8 cellular contexts compared by ENCODE assay signal in the genomic region with DNA sequence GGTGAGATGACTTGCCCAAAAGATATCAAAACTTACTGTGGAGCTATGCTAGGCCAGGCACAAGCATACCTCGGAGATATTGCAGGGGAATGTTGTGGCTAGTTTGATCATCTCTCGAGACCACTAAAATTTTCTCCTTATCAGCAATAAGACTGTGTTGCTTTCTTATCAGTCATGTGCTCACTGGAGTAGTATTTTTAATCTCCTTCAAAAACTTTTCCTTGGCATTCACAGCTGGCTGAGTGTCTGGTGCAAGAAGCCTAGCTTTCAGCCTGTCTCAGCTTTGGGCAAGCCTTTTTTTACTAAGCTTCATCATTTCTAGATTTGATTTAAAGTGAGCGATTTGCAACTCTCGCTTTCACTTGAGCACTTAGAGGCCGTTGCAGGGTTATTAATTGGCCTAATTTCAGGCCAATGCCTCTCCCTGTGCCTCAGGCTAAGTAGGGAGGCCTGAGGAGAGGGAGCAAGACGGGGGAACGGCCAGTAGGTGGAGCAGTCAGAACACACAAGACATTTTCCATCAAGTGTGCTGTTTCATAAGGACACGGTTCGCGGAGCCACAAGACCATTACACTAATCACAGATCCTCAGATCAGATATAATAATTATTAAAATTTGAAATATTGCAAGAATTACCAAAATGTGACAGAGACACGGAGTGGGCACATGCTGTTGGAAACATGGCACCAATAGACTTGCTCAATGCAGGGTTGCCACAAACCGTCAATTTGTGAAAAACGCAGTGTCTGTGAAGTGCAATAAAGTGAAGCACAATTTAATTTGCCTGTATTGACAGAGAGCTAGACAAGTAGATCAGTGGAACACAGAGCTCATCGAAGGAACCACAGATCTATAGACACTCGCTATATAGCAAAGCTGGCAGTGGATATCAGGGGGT.
DNase-seq lines count a peak whose midpoint lies in the region; ATAC-seq, FAIRE-seq and TF ChIP-seq lines count a peak whose summit lies in the region.

No MANE protein-coding gene starts in this region.

- H3K27me3 ChIP-seq in WERI-Rb-1 (ENCODE audit: insufficient read depth, low read depth, severe bottlenecking), result no peaks in the 10 kb centered on the region

- peak; percentile 92 for FAIRE-seq in kidney (lab: Jason Lieb, UNC)

- H3K9ac ChIP-seq in kidney (ENCODE audit: low read length in 2 of 2), result no peak overlapping the region

- H3K27ac ChIP-seq in WERI-Rb-1, result no peak overlapping the region
- H3K27ac ChIP-seq in kidney (ENCODE audit: low read depth in 2 of 2, low read length in 2 of 2), result no peak overlapping the region

- peak; percentile 76 for TF ChIP-seq CTCF in GM12875 (IDR thresholded peaks at IDR 0.05; ENCODE audit: borderline replicate concordance, insufficient read depth, low read depth, low read length)
- peak; percentile 82 for TF ChIP-seq CTCF in WERI-Rb-1 (IDR thresholded peaks at IDR 0.05; ENCODE audit: low read depth, low read length)
- peak; percentile 86 for TF ChIP-seq CTCF in cardiac fibroblast (IDR thresholded peaks at IDR 0.05; ENCODE audit: low read depth, low read length)
- peak; percentile 85 for TF ChIP-seq CTCF in kidney (IDR thresholded peaks at IDR 0.05; ENCODE audit: borderline replicate concordance, extremely low read depth, insufficient read depth)

- H3K36me3 ChIP-seq in WERI-Rb-1 (no peaks in the 10 kb centered on the region), kidney (ENCODE audit: control insufficient read depth in 1 of 2, insufficient read depth in 2 of 2, low read length in 2 of 2) (no peaks in the 10 kb centered on the region)

- H3K4me1 ChIP-seq in kidney (ENCODE audit: control insufficient read depth in 1 of 2, insufficient read depth in 1 of 2, low read depth in 1 of 2, low read length in 2 of 2), result no peaks in the 10 kb centered on the region

- ATAC-seq in HG02938 (IDR thresholded peaks at IDR 0.05; ENCODE audit: unreplicated experiment) (peak; percentile 61), GM21576 (IDR thresholded peaks at IDR 0.05; ENCODE audit: unreplicated experiment) (no peak)

- intact Hi-C loops in kidney (cut with DNase I), result no loop called here

- H3K4me3 ChIP-seq in GM12875 (ENCODE audit: low read depth, low read length) (no peak overlapping the region), WERI-Rb-1 (ENCODE audit: low read depth, low read length) (no peak overlapping the region), cardiac fibroblast (replicated peaks in 1 of 2; ENCODE audit: low read depth in 2 of 2, low read length in 2 of 2) (no peak overlapping the region), kidney (ENCODE audit: low read length in 2 of 2) (no peak overlapping the region)

- no peaks in the 10 kb centered on the region for H3K9me3 ChIP-seq in WERI-Rb-1 (ENCODE audit: severe bottlenecking)
- H3K9me3 ChIP-seq in kidney (ENCODE audit: control insufficient read depth in 1 of 2, low read length in 2 of 2), result no peaks in the 10 kb centered on the region

- peak; percentile 57 for DNase-seq in NCI-H2196 (lab: John Stamatoyannopoulos, UW; ENCODE audit: unreplicated experiment)
- DNase-seq in WERI-Rb-1, result peak; percentile 71
- DNase-seq in cardiac fibroblast (ENCODE audit: low read depth in 2 of 2), result peak; percentile 88 to 92
- DNase-seq in kidney, result peak; percentile 80
- DNase-seq in stimulated activated CD4-positive, alpha-beta T cell treated with anti-CD3 and anti-CD28 coated beads, Interleukin-1b, Interleukin-23, amount 100 ng/mL, for 4 hours (ENCODE audit: low read depth in 2 of 2), result peak; percentile 44 to 49
